ENCODE assay signal across 9 cellular contexts in genomic region chr9:88660611-88661010, GRCh38.
DNase-seq lines count a peak whose midpoint lies in the region; ATAC-seq, FAIRE-seq and TF ChIP-seq lines count a peak whose summit lies in the region.
"Had no signal": no experiment of that assay in that cellular context is flagged by ENCODE, and none has a peak within 500 bp of the region (broad histone marks: within the 10 kb centered on the region; RNA-seq: fewer than 3 reads in every experiment).

No MANE protein-coding gene starts in this region.

- H3K36me3 ChIP-seq in K562 (ENCODE audit: control insufficient read depth, insufficient read depth, low read length), result no peaks in the 10 kb centered on the region
- no peaks in the 10 kb centered on the region for H3K36me3 ChIP-seq in mesendoderm (ENCODE audit: control insufficient read depth, insufficient read depth, low read length)

- no peak overlapping the region for H2BK15ac ChIP-seq in mesendoderm (replicated peaks; ENCODE audit: low read depth)

- no peak for TF ChIP-seq EP300 in K562 (IDR thresholded peaks at IDR 0.05; ENCODE audit: low read length)

- H2AK5ac ChIP-seq in mesendoderm (ENCODE audit: low read length), result no peak overlapping the region

- no peak overlapping the region for H2BK5ac ChIP-seq in mesendoderm (ENCODE audit: low read length)

- H3K4me1 ChIP-seq in K562 (replicated peaks in 1 of 2; ENCODE audit: control insufficient read depth in 2 of 2, insufficient read depth in 2 of 2, low read length in 2 of 2) (no peaks in the 10 kb centered on the region; a peak in 1 of 5 replicates), mesendoderm (ENCODE audit: control insufficient read depth, low read depth, low read length) (peaks cover 4% of the 10 kb centered on the region)

- no peak for ATAC-seq in K562
- ATAC-seq: activated T-helper 17 cell treated with anti-CD3 and anti-CD28 coated beads, Interleukin-2, amount 50 U/mL, for 72 hours had no signal

- H3K79me1 ChIP-seq in mesendoderm (ENCODE audit: low read length), result no peaks in the 10 kb centered on the region

- H3K9me3 ChIP-seq in K562 (replicated peaks; ENCODE audit: control insufficient read depth, insufficient read depth, low read depth, low read length), result no peaks in the 10 kb centered on the region

- POLR2A ChIA-PET in K562 (lab: Yijun Ruan, JAX), result no interaction called here

- H3K27ac ChIP-seq in K562 (ENCODE audit: extremely low read depth, low read depth, low read length), result no peak overlapping the region
- H3K27ac ChIP-seq in mesendoderm (ENCODE audit: low read depth, low read length), result no peak overlapping the region

- H3K9ac ChIP-seq in K562 (ENCODE audit: insufficient read depth in 1 of 2, low read depth in 2 of 2, low read length in 2 of 2) (no peak overlapping the region), mesendoderm (ENCODE audit: low read length) (no peak overlapping the region)

- H4K8ac ChIP-seq in mesendoderm (ENCODE audit: low read depth, low read length), result no peak overlapping the region

- no peaks in the 10 kb centered on the region for H3K79me2 ChIP-seq in K562 (ENCODE audit: control insufficient read depth, insufficient read depth, low read length)
- no peaks in the 10 kb centered on the region for H3K79me2 ChIP-seq in mesendoderm (ENCODE audit: control insufficient read depth, insufficient read depth, low read length)

- H2BK120ac ChIP-seq in mesendoderm (ENCODE audit: low read depth, low read length), result no peak overlapping the region

- no peak overlapping the region for H3K4ac ChIP-seq in mesendoderm (ENCODE audit: low read depth, low read length)

- no peak overlapping the region for H3K18ac ChIP-seq in mesendoderm (ENCODE audit: low read length)

- peak; percentile 29 for FAIRE-seq in K562 (lab: Jason Lieb, UNC)

- no peak overlapping the region for H2AFZ ChIP-seq in K562 (ENCODE audit: low read depth, low read length)

- no peak overlapping the region for H4K5ac ChIP-seq in mesendoderm (ENCODE audit: low read length)

- intact Hi-C loops in K562 (cut with micrococcal nuclease), result no loop called here

- TF ChIP-seq CTCF in GM12864 (IDR thresholded peaks at IDR 0.05; ENCODE audit: low read depth, low read length, missing control alignments), result peak; percentile 43
- peak; percentile 24 to 43 (median 31); a peak in 3 of 6 replicates for TF ChIP-seq CTCF in K562 (IDR thresholded peaks at IDR 0.05 in 2 of 3, conservative IDR thresholded peaks at IDR 0.05 in 1 of 3; ENCODE audit: insufficient read depth in 2 of 3, low read depth in 1 of 3, low read length in 3 of 3)

- no peaks in the 10 kb centered on the region for H4K20me1 ChIP-seq in K562 (replicated peaks; ENCODE audit: control insufficient read depth, insufficient read depth, low read length)

- no peak overlapping the region for H3K23ac ChIP-seq in mesendoderm (ENCODE audit: low read length)

- H3K4me2 ChIP-seq in K562 (ENCODE audit: insufficient read depth, low read length) (no peak overlapping the region), mesendoderm (ENCODE audit: low read length) (no peak overlapping the region)

- no peak overlapping the region for H3K4me3 ChIP-seq in GM12864 (ENCODE audit: low read depth, low read length)
- no peak overlapping the region for H3K4me3 ChIP-seq in K562
- H3K4me3 ChIP-seq in mesendoderm (ENCODE audit: low read length), result no peak overlapping the region

- BruUV-seq in K562 (replicated peaks; lab: Mats Ljungman, UMichigan), result no TSS peak

- peak in 1 of 2 experiments; percentile 42; a peak in 2 of 4 replicates for TF ChIP-seq RAD21 in K562 (CRISPR knock-in tag; conservative IDR thresholded peaks at IDR 0.05 in 1 of 2, IDR thresholded peaks at IDR 0.05 in 1 of 2)

- no peak for DNase-seq in GM12864 (ENCODE audit: low read depth)
- DNase-seq in Kasumi-1 (lab: John Stamatoyannopoulos, UW), result peak; percentile 39 to 51
- peak in 3 of 4 experiments; percentile 10 to 12 (median 10) for DNase-seq in K562 (ENCODE audit: extremely low read depth in 1 of 4, low spot score in 3 of 4)
- peak; percentile 79 for DNase-seq in mesendoderm
- no peak for DNase-seq in foreskin melanocyte
- DNase-seq in D341Med (ENCODE audit: low spot score), result no peak
- DNase-seq in activated effector memory CD4-positive, alpha-beta T cell treated with anti-CD3 and anti-CD28 coated beads, Interleukin-2, amount 50 U/mL, for 16 hours, result no peak
- DNase-seq: SHP77 had no signal

- H3K9me1 ChIP-seq in K562 (ENCODE audit: control insufficient read depth, insufficient read depth, low read length), result no peaks in the 10 kb centered on the region

- CTCF ChIA-PET in K562 (lab: Yijun Ruan, JAX; ENCODE audit: low intra/inter-chr PET ratio), result interaction anchor here (1.0 kb wide), 1 partner anchor 341 kb away, joined by 3 read pairs; no protein-coding TSS in a partner anchor

- WGBS in K562 (ENCODE audit: insufficient coverage, low coverage, missing lambda C conversion rate), result 0% methylated on average over 1 of the region's 1 CpG
- WGBS in mesendoderm (ENCODE audit: extremely low coverage, insufficient coverage, low lambda C conversion rate), result no CpG with 5 or more reads among the region's 1 CpG

- in situ Hi-C loops in K562 (cut with MboI), result no loop called here

- no peaks in the 10 kb centered on the region for H3K27me3 ChIP-seq in K562 (ENCODE audit: control insufficient read depth in 2 of 2, insufficient read depth in 2 of 2, low read length in 2 of 2)
- H3K27me3 ChIP-seq in mesendoderm (ENCODE audit: insufficient read depth, low read length, poor library complexity), result no peaks in the 10 kb centered on the region

- no peak overlapping the region for H3K56ac ChIP-seq in mesendoderm (ENCODE audit: low read length)

- TF ChIP-seq POLR2A in K562 (conservative IDR thresholded peaks at IDR 0.05), result no peak

TF ChIP-seq in K562, 482 proteins besides CTCF, POLR2A, EP300 and RAD21:
- TF ChIP-seq BHLHE40 (IDR thresholded peaks at IDR 0.05; ENCODE audit: low read length) (no peak), FOXO4 (CRISPR knock-in tag; IDR thresholded peaks at IDR 0.05) (no peak), SUPT5H (IDR thresholded peaks at IDR 0.05) (no peak), ELF2 (CRISPR knock-in tag; IDR thresholded peaks at IDR 0.05) (no peak), PURB (CRISPR knock-in tag; IDR thresholded peaks at IDR 0.05; ENCODE audit: low read depth) (no peak), HNRNPH1 (optimal IDR thresholded peaks at IDR 0.05; ENCODE audit: low read depth, low read length) (no peak), SRSF3 (IDR thresholded peaks at IDR 0.05; ENCODE audit: insufficient read depth, low read length) (no peak), FOXK1 (CRISPR knock-in tag; IDR thresholded peaks at IDR 0.05; ENCODE audit: borderline replicate concordance) (no peak), MED1 (CRISPR knock-in tag; IDR thresholded peaks at IDR 0.05; ENCODE audit: borderline replicate concordance) (no peak), OTX1 (CRISPR knock-in tag; IDR thresholded peaks at IDR 0.05) (no peak), TRIM25 (IDR thresholded peaks at IDR 0.05; ENCODE audit: borderline replicate concordance) (no peak), ZNF583 (CRISPR knock-in tag; IDR thresholded peaks at IDR 0.05) (no peak), SNAPC5 (CRISPR knock-in tag; IDR thresholded peaks at IDR 0.05) (no peak), ZNF695 (CRISPR knock-in tag; IDR thresholded peaks at IDR 0.05) (no peak), STAT5B (CRISPR knock-in tag; IDR thresholded peaks at IDR 0.05) (no peak), NFRKB (IDR thresholded peaks at IDR 0.05; ENCODE audit: low read depth) (no peak), CBX1 (IDR thresholded peaks at IDR 0.05; ENCODE audit: low read depth) (no peak), ESRRA (IDR thresholded peaks at IDR 0.05; ENCODE audit: borderline replicate concordance, low read depth) (no peak), NCOA2 (IDR thresholded peaks at IDR 0.05; ENCODE audit: partially characterized antibody in 2 of 2) (no peak), LARP7 (IDR thresholded peaks at IDR 0.05) (no peak)
TF ChIP-seq in K562: peak in this region for 0.

Comparison
In these comparisons a context has a peak if more than half of its experiments do, and no peak if none do; other contexts are left out.
1. DNase-seq: peak in Kasumi-1 (2 of 2), K562 (3 of 4) and mesendoderm (single experiment); none in GM12864 (single experiment), foreskin melanocyte (single experiment), D341Med (single experiment) and activated effector memory CD4-positive, alpha-beta T cell treated with anti-CD3 and anti-CD28 coated beads, Interleukin-2, amount 50 U/mL, for 16 hours (single experiment).